Comparison of ENCODE assay signal across 12 cellular contexts in the genomic region with DNA sequence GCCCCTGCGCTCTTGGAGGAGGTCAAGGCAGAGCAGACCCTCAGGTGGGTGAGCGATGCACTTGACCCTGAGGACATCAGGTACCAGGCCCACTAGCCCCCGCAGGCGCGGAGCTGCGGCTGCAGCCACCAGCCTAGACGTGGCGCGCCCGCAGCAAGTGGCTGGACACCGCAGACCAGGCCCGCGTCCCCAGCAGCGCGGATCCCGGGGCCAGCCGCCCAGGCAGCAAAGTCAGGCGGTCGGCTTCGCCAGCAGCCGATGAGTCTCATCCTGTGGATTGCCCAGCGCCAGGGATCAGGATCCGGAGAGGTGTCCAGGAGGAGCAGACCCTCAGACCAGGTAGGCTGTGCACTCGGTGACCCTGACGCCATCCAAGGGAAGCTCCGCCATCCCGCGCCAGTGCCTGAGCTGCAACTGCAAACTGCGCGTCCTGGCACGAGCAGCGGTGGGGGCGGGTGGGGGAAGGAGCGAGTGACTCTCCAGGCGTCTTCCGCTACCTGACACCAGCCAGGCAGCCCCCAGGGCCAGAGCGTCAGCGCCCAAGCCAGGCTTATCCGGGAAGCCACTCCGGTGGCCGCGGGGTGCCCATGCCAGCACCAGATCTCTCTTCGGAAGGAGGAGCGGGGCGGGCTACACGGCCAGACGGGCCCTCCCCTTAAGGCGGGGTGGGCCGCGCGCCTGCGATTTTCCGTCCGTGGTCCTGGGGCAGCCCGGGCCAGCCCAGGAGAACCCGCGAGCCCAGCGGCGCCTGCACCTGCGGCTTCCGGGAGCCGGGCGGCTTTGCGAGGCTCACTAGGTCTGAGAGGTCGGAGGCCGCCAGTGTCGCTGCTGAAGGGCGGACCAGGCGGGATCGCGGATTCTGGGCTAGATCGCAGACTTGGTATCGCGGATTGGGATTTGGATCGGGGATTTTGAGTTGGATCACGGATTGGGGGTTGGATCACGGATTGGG. TPM values are rescaled to one million over a fixed set of nuclear protein-coding genes. Genes with fewer than 3 reads are reported as not detected.
DNase-seq lines count a peak whose midpoint lies in the region; ATAC-seq and TF ChIP-seq lines count a peak whose summit lies in the region.
"Not testable (repeated sequence)": the region's sequence is repeated elsewhere in the genome, so short reads cannot be mapped to it uniquely, and the experiment has no call there.
"Had no signal": no experiment of that assay in that cellular context is flagged by ENCODE, and none has a peak within 500 bp of the region (broad histone marks: within the 10 kb centered on the region; RNA-seq: fewer than 3 reads in every experiment).

No MANE protein-coding gene starts in this region.

- not testable (repeated sequence) for H3K9me3 ChIP-seq in thoracic aorta

- not testable (repeated sequence) for H3K27me3 ChIP-seq in thoracic aorta (replicated peaks; ENCODE audit: insufficient read depth)

- not testable (repeated sequence) for H3K4me1 Mint-ChIP-seq in naive B cell

- not testable (repeated sequence) for TF ChIP-seq CTCF in epithelial cell of proximal tubule (conservative IDR thresholded peaks at IDR 0.05; ENCODE audit: low read depth, low read length); thoracic aorta (IDR thresholded peaks at IDR 0.05)

- peak overlapping the region in 3 of 6 donors; percentile 62 to 87 (median 70) for H3K27ac Mint-ChIP-seq in naive B cell

- not testable (repeated sequence) for H3K27ac ChIP-seq in thoracic aorta

- H3K4me3 Mint-ChIP-seq in naive B cell = peak overlapping the region in 7 of 8 donors; percentile 46 to 90 (median 77)

- not testable (repeated sequence) for H3K9me3 Mint-ChIP-seq in naive B cell

- H3K36me3 Mint-ChIP-seq in naive B cell = not testable (repeated sequence)

- peaks cover 0 to 25% (median 8%) of the 10 kb centered on the region in 3 donors for H3K27me3 Mint-ChIP-seq in naive B cell

- DNase-seq in NCI-H69 (lab: John Stamatoyannopoulos, UW) (peak; percentile 25), naive B cell (peak; percentile 36)
- DNase-seq in activated CD8-positive, alpha-beta memory T cell treated with anti-CD3 and anti-CD28 coated beads for 24 hours = peak; percentile 89
- peak; percentile 62 for DNase-seq in activated naive CD4-positive, alpha-beta T cell treated with anti-CD3 and anti-CD28 coated beads, Interleukin-2, amount 50 U/mL, for 16 hours
- DNase-seq in epithelial cell of proximal tubule (ENCODE audit: low read depth); thoracic aorta (ENCODE audit: low spot score): not testable (repeated sequence)
- DNase-seq in stimulated activated CD4-positive, alpha-beta T cell treated with anti-CD3 and anti-CD28 coated beads, Interleukin-4, amount 100 ng/mL, for 1 hour = peak; percentile 44

- not testable (repeated sequence) for H3K36me3 ChIP-seq in thoracic aorta

- H3K4me3 ChIP-seq in epithelial cell of proximal tubule (ENCODE audit: low read depth, low read length) (peak overlapping the region; percentile 38), thoracic aorta (peak overlapping the region; percentile 67)

- peak; percentile 85 for ATAC-seq in GM18909 (IDR thresholded peaks at IDR 0.05; ENCODE audit: poor library complexity, unreplicated experiment)
- ATAC-seq in naive B cell (ENCODE audit: low read depth in 2 of 2) = peak; percentile 81 to 82
- ATAC-seq in thoracic aorta (ENCODE audit: insufficient number of reproducible peaks, low FRiP score, low read depth) = not testable (repeated sequence)

- not testable (repeated sequence) for H3K4me1 ChIP-seq in thoracic aorta (ENCODE audit: control insufficient read depth in 1 of 2, low read depth in 2 of 2)

RNA-seq across cellular contexts. Expression of a gene that starts 10.4 kb away (rescaled TPM):
- total RNA-seq in epithelial cell of proximal tubule (not detected in 2 replicates), thoracic aorta (not detected)
- polyA plus RNA-seq in naive B cell (ENCODE audit: low read depth in 6 of 6) = not detected
- total RNA-seq: activated CD8-positive, alpha-beta memory T cell treated with anti-CD3 and anti-CD28 coated beads for 36 hours; sigmoid colon; SK-MEL-5; urinary bladder had no signal
- polyA plus RNA-seq: sigmoid colon, urinary bladder had no signal
